In the genomic region with DNA sequence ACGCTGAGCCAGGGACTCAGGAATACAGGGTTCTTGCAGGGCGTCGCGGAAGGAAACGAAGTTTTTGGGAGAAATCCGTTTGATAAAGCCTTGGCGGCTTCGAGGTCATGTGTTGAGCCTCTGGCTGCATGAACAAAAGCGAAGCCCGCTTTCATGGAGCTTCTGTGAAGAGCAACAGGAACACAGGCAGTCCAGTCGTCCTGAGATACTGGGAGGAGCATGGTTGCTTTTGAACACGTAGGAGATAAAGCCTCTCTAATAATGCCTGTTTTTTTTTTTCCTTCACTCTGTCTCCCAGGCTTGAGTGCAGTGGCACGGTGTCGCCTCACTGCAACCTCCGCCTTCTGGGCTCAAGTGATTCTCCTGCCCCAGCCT, we compare ENCODE assay signal across 8 cellular contexts. TPM values are rescaled to one million over a fixed set of nuclear protein-coding genes. Genes with fewer than 3 reads are reported as not detected.
DNase-seq lines count a peak whose midpoint lies in the region; ATAC-seq lines count a peak whose summit lies in the region.

No MANE protein-coding gene starts in this region.

- peak overlapping the region; percentile 66 to 78 for H3K4me3 ChIP-seq in CD4-positive, alpha-beta memory T cell (ENCODE audit: low read length in 2 of 2)

- H3K9me3 Mint-ChIP-seq in CD4-positive, alpha-beta memory T cell = peaks cover 3 to 35% (median 24%) of the 10 kb centered on the region in 8 donors
- peaks cover 37% of the 10 kb centered on the region for H3K9me3 Mint-ChIP-seq in activated T-helper 2 cell treated with anti-CD3 and anti-CD28 coated beads, Interferon-gamma antibody, Interleukin-2, Interleukin-4, amounts not matched to agents 10 μg/mL and 5 μg/mL and 100 μg/mL, durations not matched to agents 14 hours and 24 hours and 36 hours
- peaks cover 13% of the 10 kb centered on the region for H3K9me3 Mint-ChIP-seq in stimulated activated memory B cell treated with anti-CD40 and anti-IgM and Interleukin-4, amounts not matched to agents 10 μg/mL and 1 μg/mL and 100 μg/mL, for 72 hours

- H3K36me3 ChIP-seq in CD4-positive, alpha-beta memory T cell (ENCODE audit: insufficient read depth, low read length) = peaks cover 19% of the 10 kb centered on the region

- H3K4me1 Mint-ChIP-seq in CD4-positive, alpha-beta memory T cell = peaks cover 11 to 38% (median 18%) of the 10 kb centered on the region in 4 donors
- peaks cover 10% of the 10 kb centered on the region for H3K4me1 Mint-ChIP-seq in activated T-helper 2 cell treated with anti-CD3 and anti-CD28 coated beads, Interferon-gamma antibody, Interleukin-2, Interleukin-4, amounts not matched to agents 10 μg/mL and 5 μg/mL and 100 μg/mL, durations not matched to agents 14 hours and 24 hours and 36 hours (ENCODE audit: low read depth)
- H3K4me1 Mint-ChIP-seq in stimulated activated memory B cell treated with anti-CD40 and anti-IgM and Interleukin-4, amounts not matched to agents 10 μg/mL and 1 μg/mL and 100 μg/mL, for 72 hours = peaks cover 21% of the 10 kb centered on the region

- POLR2A ChIA-PET in CD4-positive, alpha-beta memory T cell (lab: Charles Lee; ENCODE audit: partially characterized antibody) = interaction anchor here (0.5 to 3.8 kb wide), 11 partner anchors 8 to 972 kb away, joined by 3 to 36 read pairs (median 4); partner anchors contain the start of genes ZNF239 and ZNF485

- intact Hi-C loops in CD4-positive, alpha-beta memory T cell (cut with micrococcal nuclease) = loop anchor here (2.0 to 10.0 kb wide), 3 partner anchors 42 to 864 kb away; partner anchors contain the start of gene BMS1
- intact Hi-C loops in activated T-helper 2 cell treated with anti-CD3 and anti-CD28 coated beads, Interferon-gamma antibody, Interleukin-2, Interleukin-4, amounts not matched to agents 10 μg/mL and 5 μg/mL and 100 μg/mL, durations not matched to agents 14 hours and 24 hours and 36 hours (cut with micrococcal nuclease) = loop anchor here (2.0 kb wide), 1 partner anchor 42 kb away; the partner anchor contains the start of gene ZNF485

- peaks cover 33 to 38% of the 10 kb centered on the region in 2 donors for H3K36me3 Mint-ChIP-seq in CD4-positive, alpha-beta memory T cell
- H3K36me3 Mint-ChIP-seq in activated T-helper 2 cell treated with anti-CD3 and anti-CD28 coated beads, Interferon-gamma antibody, Interleukin-2, Interleukin-4, amounts not matched to agents 10 μg/mL and 5 μg/mL and 100 μg/mL, durations not matched to agents 14 hours and 24 hours and 36 hours (ENCODE audit: low read depth) = peaks cover 35% of the 10 kb centered on the region
- peaks cover 26% of the 10 kb centered on the region for H3K36me3 Mint-ChIP-seq in stimulated activated memory B cell treated with anti-CD40 and anti-IgM and Interleukin-4, amounts not matched to agents 10 μg/mL and 1 μg/mL and 100 μg/mL, for 72 hours

- peaks cover 0 to 20% of the 10 kb centered on the region in 2 donors for H3K9me3 ChIP-seq in CD4-positive, alpha-beta memory T cell (ENCODE audit: control insufficient read depth in 1 of 2, low read length in 2 of 2)

- ATAC-seq in HG02870 (IDR thresholded peaks at IDR 0.05; ENCODE audit: unreplicated experiment) = peak; percentile 2
- no peak for ATAC-seq in stimulated activated memory B cell treated with anti-CD40 and anti-IgM and Interleukin-4, amounts not matched to agents 10 μg/mL and 1 μg/mL and 100 μg/mL, for 72 hours
- ATAC-seq in GM18867 (IDR thresholded peaks at IDR 0.05; ENCODE audit: unreplicated experiment) = no peak

- no peak for DNase-seq in CD4-positive, alpha-beta memory T cell
- no peak for DNase-seq in activated T-helper 2 cell treated with anti-CD3 and anti-CD28 coated beads, Interferon-gamma antibody, Interleukin-2, Interleukin-4, amounts not matched to agents 10 μg/mL and 5 μg/mL and 100 μg/mL, durations not matched to agents 14 hours and 24 hours and 36 hours (ENCODE audit: low spot score)
- peak; percentile 15 for DNase-seq in iPS DF 19.7 (ENCODE audit: low read depth, low spot score)
- no peak for DNase-seq in NCI-H748 (lab: John Stamatoyannopoulos, UW; ENCODE audit: unreplicated experiment)
- DNase-seq in EL = no peak

- no peaks in the 10 kb centered on the region for H3K27me3 ChIP-seq in CD4-positive, alpha-beta memory T cell (ENCODE audit: insufficient read depth, low read length)

- peak overlapping the region; percentile 93 to 98 (median 94) for H3K4me3 Mint-ChIP-seq in CD4-positive, alpha-beta memory T cell
- peak overlapping the region; percentile 81 for H3K4me3 Mint-ChIP-seq in activated T-helper 2 cell treated with anti-CD3 and anti-CD28 coated beads, Interferon-gamma antibody, Interleukin-2, Interleukin-4, amounts not matched to agents 10 μg/mL and 5 μg/mL and 100 μg/mL, durations not matched to agents 14 hours and 24 hours and 36 hours (ENCODE audit: low read depth)
- peak overlapping the region; percentile 98 for H3K4me3 Mint-ChIP-seq in stimulated activated memory B cell treated with anti-CD40 and anti-IgM and Interleukin-4, amounts not matched to agents 10 μg/mL and 1 μg/mL and 100 μg/mL, for 72 hours

- H3K27ac Mint-ChIP-seq in CD4-positive, alpha-beta memory T cell = peak overlapping the region; percentile 57 to 96 (median 92)
- H3K27ac Mint-ChIP-seq in activated T-helper 2 cell treated with anti-CD3 and anti-CD28 coated beads, Interferon-gamma antibody, Interleukin-2, Interleukin-4, amounts not matched to agents 10 μg/mL and 5 μg/mL and 100 μg/mL, durations not matched to agents 14 hours and 24 hours and 36 hours = peak overlapping the region; percentile 57
- peak overlapping the region; percentile 92 for H3K27ac Mint-ChIP-seq in stimulated activated memory B cell treated with anti-CD40 and anti-IgM and Interleukin-4, amounts not matched to agents 10 μg/mL and 1 μg/mL and 100 μg/mL, for 72 hours

- H3K27ac ChIP-seq in CD4-positive, alpha-beta memory T cell (ENCODE audit: low read depth, low read length) = peak overlapping the region; percentile 76

- H3K4me1 ChIP-seq in CD4-positive, alpha-beta memory T cell (ENCODE audit: insufficient read depth, low read length) = peaks cover 18% of the 10 kb centered on the region

- peaks cover 8% of the 10 kb centered on the region in 2 donors for H3K27me3 Mint-ChIP-seq in CD4-positive, alpha-beta memory T cell
- peaks cover 6% of the 10 kb centered on the region for H3K27me3 Mint-ChIP-seq in activated T-helper 2 cell treated with anti-CD3 and anti-CD28 coated beads, Interferon-gamma antibody, Interleukin-2, Interleukin-4, amounts not matched to agents 10 μg/mL and 5 μg/mL and 100 μg/mL, durations not matched to agents 14 hours and 24 hours and 36 hours (ENCODE audit: low read depth)
- H3K27me3 Mint-ChIP-seq in stimulated activated memory B cell treated with anti-CD40 and anti-IgM and Interleukin-4, amounts not matched to agents 10 μg/mL and 1 μg/mL and 100 μg/mL, for 72 hours = no peaks in the 10 kb centered on the region

- CTCF ChIA-PET in CD4-positive, alpha-beta memory T cell (lab: Charles Lee; ENCODE audit: partially characterized antibody) = interaction anchor here (0.8 to 2.0 kb wide), 4 partner anchors 18 to 40 kb away, joined by 3 to 7 read pairs (median 5); no protein-coding TSS in a partner anchor

RNA-seq across cellular contexts. Expression of gene ZNF32, which starts 0.5 kb away (rescaled TPM):
- total RNA-seq in CD4-positive, alpha-beta memory T cell = 10 to 100 TPM; 35.5 to 39.5 TPM
- polyA plus RNA-seq in CD4-positive, alpha-beta memory T cell = 10 to 100 TPM; 76.9 to 92.6 TPM
- total RNA-seq in activated T-helper 2 cell treated with anti-CD3 and anti-CD28 coated beads, Interferon-gamma antibody, Interleukin-2, Interleukin-4, amounts not matched to agents 10 μg/mL and 5 μg/mL and 100 μg/mL, durations not matched to agents 14 hours and 24 hours and 36 hours = 12.1 and 12.9 TPM in 2 replicates

RNA-seq across cellular contexts. Expression of gene ZNF485, which starts 42.9 kb away (rescaled TPM):
- total RNA-seq in CD4-positive, alpha-beta memory T cell = 10 to 100 TPM in 1 of 2 experiments, 1 to 10 TPM in 1; 9.0 to 10.4 TPM
- polyA plus RNA-seq in CD4-positive, alpha-beta memory T cell = 1 to 10 TPM; 4.7 to 5.6 TPM
- 5.6 and 6.5 TPM in 2 replicates for total RNA-seq in activated T-helper 2 cell treated with anti-CD3 and anti-CD28 coated beads, Interferon-gamma antibody, Interleukin-2, Interleukin-4, amounts not matched to agents 10 μg/mL and 5 μg/mL and 100 μg/mL, durations not matched to agents 14 hours and 24 hours and 36 hours
